Comparison of ENCODE assay signal across 11 cellular contexts in the genomic region with DNA sequence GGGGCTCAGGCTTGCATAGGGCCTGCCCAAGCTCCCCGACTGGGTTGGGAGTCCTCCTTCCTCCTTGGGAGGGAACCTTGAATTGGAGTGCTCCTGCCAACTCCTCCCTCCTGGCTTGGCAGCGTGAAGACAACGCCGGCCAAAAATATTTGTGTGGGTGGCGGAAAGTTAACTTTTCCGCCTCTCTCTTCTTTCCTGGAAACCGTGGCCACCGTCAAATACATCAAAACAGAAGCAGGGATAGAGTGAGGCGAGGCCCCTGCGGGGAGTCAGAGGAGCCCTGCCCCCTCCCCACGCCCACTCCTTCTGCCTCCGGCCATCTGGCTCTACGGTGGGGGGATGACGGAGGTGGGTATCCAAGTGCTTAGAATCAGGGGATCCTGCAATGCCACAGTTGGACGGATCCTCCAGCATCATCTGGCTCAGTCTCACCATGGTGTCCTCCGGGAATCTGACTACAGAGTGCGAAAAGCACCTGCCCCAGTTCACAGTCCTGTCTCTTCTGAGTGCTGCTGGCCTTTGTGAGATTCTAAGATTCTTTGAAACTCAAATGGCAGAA. TPM values are rescaled to one million over a fixed set of nuclear protein-coding genes. Genes with fewer than 3 reads are reported as not detected.
DNase-seq lines count a peak whose midpoint lies in the region; ATAC-seq and TF ChIP-seq lines count a peak whose summit lies in the region.
"Had no signal": no experiment of that assay in that cellular context is flagged by ENCODE, and none has a peak within 500 bp of the region (broad histone marks: within the 10 kb centered on the region; RNA-seq: fewer than 3 reads in every experiment).

No MANE protein-coding gene starts in this region.

- H3K4me1 Mint-ChIP-seq in activated CD8-positive, alpha-beta memory T cell treated with anti-CD3 and anti-CD28 coated beads, Interleukin-2, amount 10 ng/mL, durations not matched to agents 7 days and 5 days = no peaks in the 10 kb centered on the region

- H3K27me3 ChIP-seq in Panc1 (ENCODE audit: control insufficient read depth, insufficient read depth, low read length) (no peaks in the 10 kb centered on the region), osteoblast (ENCODE audit: insufficient read depth, low read length) (no peaks in the 10 kb centered on the region)

- H4K20me1 ChIP-seq in osteoblast (ENCODE audit: insufficient read depth, low read length) = no peaks in the 10 kb centered on the region

- H3K9me3 ChIP-seq in Panc1 (ENCODE audit: control insufficient read depth, insufficient read depth, low read depth, low read length) (no peaks in the 10 kb centered on the region), osteoblast (ENCODE audit: low read depth, low read length) (no peaks in the 10 kb centered on the region)
- H3K9me3 ChIP-seq: neutrophil had no signal

- H3K9me3 Mint-ChIP-seq in activated CD8-positive, alpha-beta memory T cell treated with anti-CD3 and anti-CD28 coated beads, Interleukin-2, amount 10 ng/mL, durations not matched to agents 7 days and 5 days (ENCODE audit: low read depth) = no peaks in the 10 kb centered on the region
- H3K9me3 Mint-ChIP-seq: stimulated activated naive CD8-positive, alpha-beta T cell treated with anti-CD3 and anti-CD28 coated beads, Interleukin-15, Interleukin-2, amounts not matched to agents 100 ng/mL and 50 ng/mL, for 24 hours had no signal

- BruUV-seq in Panc1 (replicated peaks; lab: Mats Ljungman, UMichigan) = no TSS peak

- DNase-seq in AG10803 (ENCODE audit: low read depth) (peak; percentile 68), Panc1 (ENCODE audit: low read depth, low spot score) (no peak), fibroblast of pulmonary artery (ENCODE audit: low read depth) (peak; percentile 93), osteoblast (ENCODE audit: insufficient read length, low spot score, missing footprints) (peak; percentile 94), cerebellum (ENCODE audit: low spot score) (no peak)
- DNase-seq in activated CD8-positive, alpha-beta memory T cell treated with anti-CD3 and anti-CD28 coated beads, Interleukin-2, amount 10 ng/mL, durations not matched to agents 7 days and 5 days = no peak
- DNase-seq in stimulated activated CD4-positive, alpha-beta T cell treated with anti-CD3 and anti-CD28 coated beads, Interleukin-15, amount 100 ng/mL, for 24 hours = no peak
- DNase-seq: KBM-7 had no signal

- H3K4me2 ChIP-seq in osteoblast (ENCODE audit: insufficient read depth, low read length) = peak overlapping the region; percentile 62

- no peak for TF ChIP-seq CTCF in AG10803 (conservative IDR thresholded peaks at IDR 0.05; ENCODE audit: low read length)
- no peak for TF ChIP-seq CTCF in Panc1 (IDR thresholded peaks at IDR 0.05)
- TF ChIP-seq CTCF in fibroblast of pulmonary artery (IDR thresholded peaks at IDR 0.05; ENCODE audit: low read length, missing control alignments) = no peak
- no peak for TF ChIP-seq CTCF in osteoblast (IDR thresholded peaks at IDR 0.05; ENCODE audit: extremely low read depth, low read depth, low read length)

- POLR2A ChIA-PET in Panc1 (lab: Charles Lee) = no interaction called here

- H3K36me3 ChIP-seq in Panc1 (ENCODE audit: control insufficient read depth, insufficient read depth, low read length) = no peaks in the 10 kb centered on the region
- no peaks in the 10 kb centered on the region for H3K36me3 ChIP-seq in osteoblast (ENCODE audit: insufficient read depth, low read length)
- H3K36me3 ChIP-seq: neutrophil had no signal

- H3K4me3 ChIP-seq in AG10803 (ENCODE audit: low read length) (no peak overlapping the region), Panc1 (ENCODE audit: low read depth in 2 of 2, low read length in 2 of 2) (no peak overlapping the region), fibroblast of pulmonary artery (replicated peaks; ENCODE audit: low read depth, low read length) (no peak overlapping the region), osteoblast (ENCODE audit: insufficient read depth, low read length) (peak overlapping the region; percentile 40)

- H3K4me3 Mint-ChIP-seq in activated CD8-positive, alpha-beta memory T cell treated with anti-CD3 and anti-CD28 coated beads, Interleukin-2, amount 10 ng/mL, durations not matched to agents 7 days and 5 days = no peak overlapping the region
- H3K4me3 Mint-ChIP-seq: stimulated activated naive CD8-positive, alpha-beta T cell treated with anti-CD3 and anti-CD28 coated beads, Interleukin-15, Interleukin-2, amounts not matched to agents 100 ng/mL and 50 ng/mL, for 24 hours had no signal

- H3K27ac Mint-ChIP-seq in activated CD8-positive, alpha-beta memory T cell treated with anti-CD3 and anti-CD28 coated beads, Interleukin-2, amount 10 ng/mL, durations not matched to agents 7 days and 5 days = no peak overlapping the region
- H3K27ac Mint-ChIP-seq: stimulated activated naive CD8-positive, alpha-beta T cell treated with anti-CD3 and anti-CD28 coated beads, Interleukin-15, Interleukin-2, amounts not matched to agents 100 ng/mL and 50 ng/mL, for 24 hours had no signal

- H3K36me3 Mint-ChIP-seq in activated CD8-positive, alpha-beta memory T cell treated with anti-CD3 and anti-CD28 coated beads, Interleukin-2, amount 10 ng/mL, durations not matched to agents 7 days and 5 days = no peaks in the 10 kb centered on the region

- H3K4me1 ChIP-seq in Panc1 (ENCODE audit: control insufficient read depth, insufficient read depth, low read length) = peaks cover 39% of the 10 kb centered on the region
- peaks cover 25% of the 10 kb centered on the region for H3K4me1 ChIP-seq in osteoblast (ENCODE audit: insufficient read depth, low read length)

- in situ Hi-C loops in Panc1 (cut with HindIII; ENCODE audit: low pct_unique_long_range_greater_than_20kb, low sequenced_read_pairs) = no loop called here

- ATAC-seq in Panc1 (no peak), GM18870 (IDR thresholded peaks at IDR 0.05; ENCODE audit: unreplicated experiment) (no peak)
- ATAC-seq in activated CD8-positive, alpha-beta memory T cell treated with anti-CD3 and anti-CD28 coated beads, Interleukin-2, amount 10 ng/mL, durations not matched to agents 7 days and 5 days = no peak

- intact Hi-C loops in Panc1 (cut with micrococcal nuclease; ENCODE audit: unreplicated experiment) = no loop called here

- CTCF ChIA-PET in Panc1 (lab: Charles Lee) = no interaction called here
- CTCF ChIA-PET in activated CD8-positive, alpha-beta memory T cell treated with anti-CD3 and anti-CD28 coated beads, Interleukin-2, amount 10 ng/mL, durations not matched to agents 7 days and 5 days (lab: Charles Lee) = interaction anchor here (1.3 kb wide), 1 partner anchor 232 kb away, joined by 3 read pairs; no protein-coding TSS in a partner anchor

- H3K79me2 ChIP-seq in osteoblast (ENCODE audit: insufficient read depth, low read length) = no peaks in the 10 kb centered on the region

- peak overlapping the region; percentile 51 for H2AFZ ChIP-seq in osteoblast (ENCODE audit: low read length)

- H3K27ac ChIP-seq in Panc1 (ENCODE audit: low read length) (peak overlapping the region; percentile 48; the same call in 1 of the 2 replicates), osteoblast (ENCODE audit: low read depth, low read length) (no peak overlapping the region)
- H3K27ac ChIP-seq: neutrophil had no signal

- peaks cover 9% of the 10 kb centered on the region for H3K27me3 Mint-ChIP-seq in activated CD8-positive, alpha-beta memory T cell treated with anti-CD3 and anti-CD28 coated beads, Interleukin-2, amount 10 ng/mL, durations not matched to agents 7 days and 5 days

RNA-seq across cellular contexts. Expression of a gene that starts 25.2 kb away (rescaled TPM):
- total RNA-seq in Panc1 (2021; ENCODE audit: unreplicated experiment) = 82.8 TPM
- 66.3 TPM for polyA plus RNA-seq in Panc1 (2012; ENCODE audit: insufficient read length)
- 2.7 and 4.0 TPM in 2 replicates for total RNA-seq in osteoblast
- under 1 TPM; 0.05 to 0.09 TPM for total RNA-seq in activated CD8-positive, alpha-beta memory T cell treated with anti-CD3 and anti-CD28 coated beads, Interleukin-2, amount 10 ng/mL, durations not matched to agents 7 days and 5 days
- 1.4 TPM for total RNA-seq in cerebellum

RNA-seq across cellular contexts. Expression of a gene that starts 45.8 kb away (rescaled TPM):
- 1.7 TPM for total RNA-seq in Panc1 (2021; ENCODE audit: unreplicated experiment)
- polyA plus RNA-seq in Panc1 (2012; ENCODE audit: insufficient read length) = 1.9 TPM
- under 0.01 TPM in 1 of 2 replicates, not detected in the other for total RNA-seq in osteoblast
- not detected for total RNA-seq in activated CD8-positive, alpha-beta memory T cell treated with anti-CD3 and anti-CD28 coated beads, Interleukin-2, amount 10 ng/mL, durations not matched to agents 7 days and 5 days
- total RNA-seq in cerebellum = 1.8 TPM

Comparison
In these comparisons a context has a peak if more than half of its experiments do, and no peak if none do; other contexts are left out.
1. DNase-seq: peak in AG10803 (single experiment), fibroblast of pulmonary artery (single experiment) and osteoblast (single experiment); none in Panc1 (single experiment), activated CD8-positive, alpha-beta memory T cell treated with anti-CD3 and anti-CD28 coated beads, Interleukin-2, amount 10 ng/mL, durations not matched to agents 7 days and 5 days (single experiment), stimulated activated CD4-positive, alpha-beta T cell treated with anti-CD3 and anti-CD28 coated beads, Interleukin-15, amount 100 ng/mL, for 24 hours (single experiment) and cerebellum (single experiment).
2. RNA of a gene that starts 25.2 kb away (total RNA-seq): 82.8 TPM in Panc1 (single experiment); 2.7 to 4.0 TPM in osteoblast, 1.4 TPM in cerebellum (single experiment) and 0.05 to 0.09 TPM in activated CD8-positive, alpha-beta memory T cell treated with anti-CD3 and anti-CD28 coated beads, Interleukin-2, amount 10 ng/mL, durations not matched to agents 7 days and 5 days; every median in the first group is over 10 times any median in the second.